Comparison of ENCODE assay signal across 5 cellular contexts in the genomic region with DNA sequence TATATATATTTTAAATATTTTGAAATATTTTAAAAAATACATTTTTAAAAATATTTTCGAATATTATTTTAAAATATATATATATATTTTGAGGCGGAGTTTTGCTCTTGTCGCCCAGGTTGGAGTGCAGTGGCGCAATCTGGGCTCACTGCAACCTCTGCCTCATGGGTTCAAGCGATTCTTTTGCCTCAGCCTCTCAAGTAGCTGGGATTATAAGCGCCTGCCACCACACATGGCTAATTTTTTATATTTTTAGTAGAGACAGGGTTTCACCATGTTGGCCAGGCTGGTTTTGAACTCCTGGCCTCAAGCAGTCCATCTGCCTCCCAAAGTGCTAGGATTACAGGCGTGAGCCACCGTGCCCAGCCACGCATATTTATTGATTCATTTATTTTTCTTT. TPM values are rescaled to one million over a fixed set of nuclear protein-coding genes. Genes with fewer than 3 reads are reported as not detected.
"Had no signal": no experiment of that assay in that cellular context is flagged by ENCODE, and none has a peak within 500 bp of the region (broad histone marks: within the 10 kb centered on the region; RNA-seq: fewer than 3 reads in every experiment).

No MANE protein-coding gene starts in this region.

RNA-seq across cellular contexts. Expression of a gene that starts 11.0 kb away (rescaled TPM):
- total RNA-seq: HT-29 had no signal
- polyA plus RNA-seq: GM23338, IgD-negative memory B cell had no signal

RNA-seq across cellular contexts. Expression of a gene that starts 54.6 kb away (rescaled TPM):
- total RNA-seq: H1, H9, HT-29 had no signal
- polyA plus RNA-seq: H1, IgD-negative memory B cell had no signal
